ENCODE assay signal across 12 cellular contexts in the genomic region with DNA sequence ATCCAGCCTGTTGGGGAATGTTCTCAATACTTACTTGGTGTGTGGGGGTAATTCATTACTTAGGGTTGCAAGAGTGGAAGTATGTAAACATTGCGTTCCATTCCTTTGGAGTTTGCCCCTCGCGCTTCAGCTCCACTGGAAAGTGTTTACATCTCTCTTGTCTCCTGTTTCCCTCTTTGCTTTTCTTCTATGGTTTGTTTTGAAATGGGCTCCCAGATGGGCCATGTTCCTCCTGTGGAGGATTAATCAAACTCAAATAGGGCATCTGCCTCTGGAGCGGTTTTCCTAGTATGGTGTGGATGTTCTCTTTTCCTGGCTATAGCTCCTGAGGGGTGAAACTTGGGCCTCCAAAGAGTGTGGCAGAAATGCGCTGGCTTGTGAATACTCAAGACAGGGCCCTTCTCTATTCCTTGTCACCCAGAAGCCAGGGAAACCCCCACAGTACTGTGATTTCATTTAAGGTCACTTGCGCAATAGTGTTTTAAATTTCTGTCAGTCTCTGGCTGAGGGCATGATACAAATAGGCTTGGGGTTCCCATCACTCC. TPM values are rescaled to one million over a fixed set of nuclear protein-coding genes. Genes with fewer than 3 reads are reported as not detected.
DNase-seq lines count a peak whose midpoint lies in the region; ATAC-seq, FAIRE-seq and TF ChIP-seq lines count a peak whose summit lies in the region.
"Had no signal": no experiment of that assay in that cellular context is flagged by ENCODE, and none has a peak within 500 bp of the region (broad histone marks: within the 10 kb centered on the region; RNA-seq: fewer than 3 reads in every experiment).

No MANE protein-coding gene starts in this region.

- peak overlapping the region; percentile 21 for H3K27ac Mint-ChIP-seq in activated CD8-positive, alpha-beta T cell treated with anti-CD3 and anti-CD28 coated beads for 36 hours
- no peak overlapping the region for H3K27ac Mint-ChIP-seq in activated CD8-positive, alpha-beta T cell treated with anti-CD3 and anti-CD28 coated beads, Interleukin-2, amount 10 ng/mL, durations not matched to agents 7 days and 5 days
- H3K27ac Mint-ChIP-seq in stimulated activated naive CD8-positive, alpha-beta T cell treated with anti-CD3 and anti-CD28 coated beads, Interleukin-15, amount 100 ng/mL, for 72 hours: no peak overlapping the region
- H3K27ac Mint-ChIP-seq: endodermal cell had no signal

- H3K4me1 ChIP-seq in SJSA1 (replicated peaks) (peaks cover 39% of the 10 kb centered on the region), left lung (peaks cover 21 to 84% of the 10 kb centered on the region in 2 donors)

- intact Hi-C loops in activated CD8-positive, alpha-beta T cell treated with anti-CD3 and anti-CD28 coated beads for 36 hours (cut with micrococcal nuclease): no loop called here
- intact Hi-C loops in left lung (cut with DNase I): no loop called here

- peaks cover 82% of the 10 kb centered on the region for H3K4me1 Mint-ChIP-seq in activated CD8-positive, alpha-beta T cell treated with anti-CD3 and anti-CD28 coated beads for 36 hours (ENCODE audit: low read depth)
- peaks cover 39% of the 10 kb centered on the region for H3K4me1 Mint-ChIP-seq in activated CD8-positive, alpha-beta T cell treated with anti-CD3 and anti-CD28 coated beads, Interleukin-2, amount 10 ng/mL, durations not matched to agents 7 days and 5 days (ENCODE audit: low read depth)
- peaks cover 86% of the 10 kb centered on the region for H3K4me1 Mint-ChIP-seq in stimulated activated naive CD8-positive, alpha-beta T cell treated with anti-CD3 and anti-CD28 coated beads, Interleukin-15, amount 100 ng/mL, for 72 hours

- H3K4me3 ChIP-seq in SJSA1 (no peak overlapping the region), left lung (no peak overlapping the region)

- H3K27me3 ChIP-seq in SJSA1 (replicated peaks) (no peaks in the 10 kb centered on the region), left lung (no peaks in the 10 kb centered on the region)

- POLR2A ChIA-PET in activated CD8-positive, alpha-beta T cell treated with anti-CD3 and anti-CD28 coated beads for 36 hours (lab: Charles Lee): interaction anchor here (0.9 to 1.6 kb wide), 4 partner anchors 12 to 44 kb away, joined by 3 to 4 read pairs (median 3); no protein-coding TSS in a partner anchor
- POLR2A ChIA-PET in activated CD8-positive, alpha-beta T cell treated with anti-CD3 and anti-CD28 coated beads, Interleukin-2, amount 10 ng/mL, durations not matched to agents 7 days and 5 days (lab: Charles Lee): interaction anchor here (0.7 kb wide), 1 partner anchor 10 kb away, joined by 3 read pairs; no protein-coding TSS in a partner anchor

- peak; percentile 68 for ATAC-seq in activated CD8-positive, alpha-beta T cell treated with anti-CD3 and anti-CD28 coated beads for 36 hours
- ATAC-seq in activated CD8-positive, alpha-beta T cell treated with anti-CD3 and anti-CD28 coated beads, Interleukin-2, amount 10 ng/mL, durations not matched to agents 7 days and 5 days: no peak
- ATAC-seq in left lung (peak; percentile 67), HG03565 (IDR thresholded peaks at IDR 0.05; ENCODE audit: unreplicated experiment) (no peak)
- ATAC-seq in stimulated activated naive CD8-positive, alpha-beta T cell treated with anti-CD3 and anti-CD28 coated beads, Interleukin-15, amount 100 ng/mL, for 72 hours: peak; percentile 81

- H3K36me3 Mint-ChIP-seq in activated CD8-positive, alpha-beta T cell treated with anti-CD3 and anti-CD28 coated beads for 36 hours (ENCODE audit: low read depth): peaks cover 88% of the 10 kb centered on the region
- H3K36me3 Mint-ChIP-seq in activated CD8-positive, alpha-beta T cell treated with anti-CD3 and anti-CD28 coated beads, Interleukin-2, amount 10 ng/mL, durations not matched to agents 7 days and 5 days (ENCODE audit: low read depth): peaks cover 93% of the 10 kb centered on the region

- H3K27ac ChIP-seq in SJSA1 (peak overlapping the region; percentile 43), left lung (peak overlapping the region; percentile 16 to 33)

- no peak for FAIRE-seq in D721Med (lab: Jason Lieb, UNC)

- no peak for TF ChIP-seq CTCF in activated CD8-positive, alpha-beta T cell treated with anti-CD3 and anti-CD28 coated beads for 36 hours (IDR thresholded peaks at IDR 0.05)
- TF ChIP-seq CTCF in left lung (IDR thresholded peaks at IDR 0.05) (no peak), D721Med (IDR thresholded peaks at IDR 0.05; ENCODE audit: insufficient read depth, missing control alignments) (no peak)

- no peak overlapping the region for H3K4me3 Mint-ChIP-seq in activated CD8-positive, alpha-beta T cell treated with anti-CD3 and anti-CD28 coated beads for 36 hours
- no peak overlapping the region for H3K4me3 Mint-ChIP-seq in activated CD8-positive, alpha-beta T cell treated with anti-CD3 and anti-CD28 coated beads, Interleukin-2, amount 10 ng/mL, durations not matched to agents 7 days and 5 days
- H3K4me3 Mint-ChIP-seq in stimulated activated naive CD8-positive, alpha-beta T cell treated with anti-CD3 and anti-CD28 coated beads, Interleukin-15, amount 100 ng/mL, for 72 hours: no peak overlapping the region
- H3K4me3 Mint-ChIP-seq: endodermal cell had no signal

- H3K9me3 ChIP-seq in SJSA1 (replicated peaks) (no peaks in the 10 kb centered on the region), left lung (no peaks in the 10 kb centered on the region)

- no peaks in the 10 kb centered on the region for H3K9me3 Mint-ChIP-seq in activated CD8-positive, alpha-beta T cell treated with anti-CD3 and anti-CD28 coated beads for 36 hours
- H3K9me3 Mint-ChIP-seq in activated CD8-positive, alpha-beta T cell treated with anti-CD3 and anti-CD28 coated beads, Interleukin-2, amount 10 ng/mL, durations not matched to agents 7 days and 5 days (ENCODE audit: insufficient read depth): no peaks in the 10 kb centered on the region
- H3K9me3 Mint-ChIP-seq in stimulated activated naive CD8-positive, alpha-beta T cell treated with anti-CD3 and anti-CD28 coated beads, Interleukin-15, amount 100 ng/mL, for 72 hours: no peaks in the 10 kb centered on the region
- H3K9me3 Mint-ChIP-seq: endodermal cell had no signal

- no peaks in the 10 kb centered on the region for H3K27me3 Mint-ChIP-seq in activated CD8-positive, alpha-beta T cell treated with anti-CD3 and anti-CD28 coated beads for 36 hours
- no peaks in the 10 kb centered on the region for H3K27me3 Mint-ChIP-seq in activated CD8-positive, alpha-beta T cell treated with anti-CD3 and anti-CD28 coated beads, Interleukin-2, amount 10 ng/mL, durations not matched to agents 7 days and 5 days (ENCODE audit: low read depth)
- H3K27me3 Mint-ChIP-seq in stimulated activated naive CD8-positive, alpha-beta T cell treated with anti-CD3 and anti-CD28 coated beads, Interleukin-15, amount 100 ng/mL, for 72 hours: no peaks in the 10 kb centered on the region

- CTCF ChIA-PET in activated CD8-positive, alpha-beta T cell treated with anti-CD3 and anti-CD28 coated beads for 36 hours (lab: Charles Lee): interaction anchor here (0.8 to 2.6 kb wide), 5 partner anchors 9 to 264 kb away, joined by 3 to 5 read pairs (median 4); no protein-coding TSS in a partner anchor
- CTCF ChIA-PET in activated CD8-positive, alpha-beta T cell treated with anti-CD3 and anti-CD28 coated beads, Interleukin-2, amount 10 ng/mL, durations not matched to agents 7 days and 5 days (lab: Charles Lee): interaction anchor here (1.1 kb wide), 1 partner anchor 115 kb away, joined by 4 read pairs; no protein-coding TSS in a partner anchor

- H3K36me3 ChIP-seq in SJSA1 (peaks cover 97% of the 10 kb centered on the region), left lung (peaks cover 0 to 99% of the 10 kb centered on the region in 2 donors)

- no peak for DNase-seq in activated CD8-positive, alpha-beta T cell treated with anti-CD3 and anti-CD28 coated beads for 36 hours
- DNase-seq in activated CD8-positive, alpha-beta T cell treated with anti-CD3 and anti-CD28 coated beads, Interleukin-2, amount 10 ng/mL, durations not matched to agents 7 days and 5 days: no peak
- peak; percentile 67 to 87 for DNase-seq in SJSA1 (ENCODE audit: low read depth in 1 of 2, low spot score in 2 of 2)
- DNase-seq in left lung: no peak
- no peak for DNase-seq in stimulated activated naive CD8-positive, alpha-beta T cell treated with anti-CD3 and anti-CD28 coated beads, Interleukin-15, amount 100 ng/mL, for 72 hours
- DNase-seq in KG1 (lab: John Stamatoyannopoulos, UW): no peak
- DNase-seq in D721Med (ENCODE audit: insufficient read length, low spot score): no peak
- DNase-seq: activated CD4-positive, alpha-beta T cell treated with anti-CD3 and anti-CD28 coated beads, Interleukin-2, amount 50 U/mL, for 48 hours; anterior cingulate cortex; endodermal cell; NCI-H446 treated with DMSO at 0.1 percent for 48 hours had no signal

RNA-seq across cellular contexts. Expression of a gene that starts 51.9 kb away (rescaled TPM):
- total RNA-seq in activated CD8-positive, alpha-beta T cell treated with anti-CD3 and anti-CD28 coated beads for 36 hours: 100 to 1,000 TPM; 363 to 373 TPM
- total RNA-seq in activated CD8-positive, alpha-beta T cell treated with anti-CD3 and anti-CD28 coated beads, Interleukin-2, amount 10 ng/mL, durations not matched to agents 7 days and 5 days: 100 to 1,000 TPM; 398 to 399 TPM
- total RNA-seq in SJSA1 (2014; rRNA removed; shearing (Covaris generic)): 102 and 121 TPM in 2 replicates
- 100 to 1,000 TPM; 479 to 693 TPM for total RNA-seq in left lung

Comparison
In these comparisons a context has a peak if more than half of its experiments do, and no peak if none do; other contexts are left out.
1. ATAC-seq: peak in activated CD8-positive, alpha-beta T cell treated with anti-CD3 and anti-CD28 coated beads for 36 hours (single experiment), left lung (single experiment) and stimulated activated naive CD8-positive, alpha-beta T cell treated with anti-CD3 and anti-CD28 coated beads, Interleukin-15, amount 100 ng/mL, for 72 hours (single experiment); none in activated CD8-positive, alpha-beta T cell treated with anti-CD3 and anti-CD28 coated beads, Interleukin-2, amount 10 ng/mL, durations not matched to agents 7 days and 5 days (single experiment) and HG03565 (single experiment).
2. DNase-seq: peak in SJSA1 (2 of 2); none in activated CD8-positive, alpha-beta T cell treated with anti-CD3 and anti-CD28 coated beads for 36 hours (single experiment), activated CD8-positive, alpha-beta T cell treated with anti-CD3 and anti-CD28 coated beads, Interleukin-2, amount 10 ng/mL, durations not matched to agents 7 days and 5 days (single experiment), left lung (0 of 2), stimulated activated naive CD8-positive, alpha-beta T cell treated with anti-CD3 and anti-CD28 coated beads, Interleukin-15, amount 100 ng/mL, for 72 hours (0 of 2), KG1 (single experiment) and D721Med (single experiment).